In the genomic region with DNA sequence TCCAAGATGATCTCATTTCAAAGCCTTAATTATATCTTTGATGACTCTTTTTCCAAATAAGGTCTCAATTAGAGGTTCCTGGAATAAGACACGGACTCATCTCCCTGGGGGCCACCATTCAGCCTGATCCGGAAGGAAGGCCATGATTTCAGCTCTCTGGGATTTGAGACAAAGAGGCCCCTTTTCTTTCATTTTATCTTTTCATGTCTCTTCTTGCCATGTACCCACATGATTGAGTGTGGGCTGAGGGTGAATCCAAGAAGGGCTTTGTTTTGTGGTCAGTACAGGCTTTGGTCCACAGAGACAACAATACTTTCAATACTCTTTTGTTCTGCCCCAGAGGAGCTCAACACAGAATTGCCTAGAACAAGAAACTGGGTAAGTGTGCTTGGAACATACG, we compare ENCODE assay signal across 20 cellular contexts.
A peak's percentile ranks its signal among the peaks of the same experiment; 100 is the strongest.
DNase-seq lines count a peak whose midpoint lies in the region; ATAC-seq and TF ChIP-seq lines count a peak whose summit lies in the region.
"Had no signal": no experiment of that assay in that cellular context is flagged by ENCODE, and none has a peak within 500 bp of the region (broad histone marks: within the 10 kb centered on the region; RNA-seq: fewer than 3 reads in every experiment).

No MANE protein-coding gene starts in this region.

- H3K27me3 ChIP-seq in HUES48 (ENCODE audit: control insufficient read depth, insufficient read depth, low read length) (no peaks in the 10 kb centered on the region), mammary epithelial cell (ENCODE audit: insufficient read depth, low read length) (no peaks in the 10 kb centered on the region), iPS-18a (ENCODE audit: control insufficient read depth, insufficient read depth, low read length) (no peaks in the 10 kb centered on the region), subcutaneous abdominal adipose tissue (ENCODE audit: control insufficient read depth in 5 of 5, insufficient read depth in 4 of 5, low read length in 5 of 5) (no peaks in the 10 kb centered on the region)
- H3K27me3 ChIP-seq: BLaER1 had no signal

- CTCF ChIA-PET in mammary epithelial cell (lab: Charles Lee; ENCODE audit: low non-redundant PET) = interaction anchor here (0.6 kb wide), 1 partner anchor 210 kb away, joined by 5 read pairs; no protein-coding TSS in a partner anchor

- H3K36me3 ChIP-seq in HUES48 (ENCODE audit: control insufficient read depth, insufficient read depth, low read length) (no peaks in the 10 kb centered on the region), mammary epithelial cell (ENCODE audit: insufficient read depth, low read length) (no peaks in the 10 kb centered on the region), iPS-18a (ENCODE audit: control insufficient read depth, low read depth, low read length) (no peaks in the 10 kb centered on the region), subcutaneous abdominal adipose tissue (ENCODE audit: control insufficient read depth in 5 of 5, insufficient read depth in 5 of 5, low read length in 5 of 5) (no peaks in the 10 kb centered on the region)
- H3K36me3 ChIP-seq: BLaER1, WERI-Rb-1 had no signal

- H3K4me3 ChIP-seq in HUES48 (ENCODE audit: low read depth, low read length) = no peak overlapping the region; the same call in 1 of the 2 replicates
- peak overlapping the region in 1 of 3 experiments; percentile 43 for H3K4me3 ChIP-seq in mammary epithelial cell (replicated peaks in 1 of 3; ENCODE audit: insufficient read depth in 1 of 3, low read depth in 2 of 3, low read length in 3 of 3)
- H3K4me3 ChIP-seq in iPS-18a (ENCODE audit: low read length) = no peak overlapping the region
- no peak overlapping the region for H3K4me3 ChIP-seq in subcutaneous abdominal adipose tissue (ENCODE audit: low read depth in 1 of 5, low read length in 5 of 5)
- H3K4me3 ChIP-seq: BLaER1, GM12878, lung, skin epidermis had no signal

- no peaks in the 10 kb centered on the region for H4K20me1 ChIP-seq in mammary epithelial cell (ENCODE audit: insufficient read depth, low read length)
- H4K20me1 ChIP-seq: BLaER1 had no signal

- peak overlapping the region; percentile 46 for H2AFZ ChIP-seq in mammary epithelial cell (ENCODE audit: low read depth, low read length)

- DNase-seq in mammary epithelial cell (peak; percentile 80), NK-92 (lab: John Stamatoyannopoulos, UW; ENCODE audit: unreplicated experiment) (no peak)
- no peak for DNase-seq in activated CD4-positive, alpha-beta T cell treated with anti-CD3 and anti-CD28 coated beads, Interleukin-2, amount 50 U/mL, for 1 hour
- DNase-seq: activated CD4-positive, alpha-beta memory T cell treated with anti-CD3 and anti-CD28 coated beads, Interleukin-2, amount 10 ng/mL, durations not matched to agents 7 days and 5 days; activated T-cell treated with anti-CD3 and anti-CD28 coated beads, Interleukin-2, amount 50 U/mL, for 24 hours; DMS 273 treated with DMSO at 0.1 percent for 48 hours; GF-D8; immature natural killer cell; naive thymus-derived CD8-positive, alpha-beta T cell; NCI-H2227 treated with DMSO at 0.1 percent for 48 hours; stimulated activated CD4-positive, alpha-beta T cell treated with anti-CD3 and anti-CD28 coated beads, Interleukin-4, amount 100 ng/mL, for 4 hours; WERI-Rb-1 had no signal

- H3K27ac ChIP-seq in HUES48 (ENCODE audit: low read depth, low read length) (peak overlapping the region; percentile 86), mammary epithelial cell (ENCODE audit: insufficient read depth, low read depth, low read length) (peak overlapping the region; percentile 85), iPS-18a (ENCODE audit: low read length) (peak overlapping the region; percentile 82), subcutaneous abdominal adipose tissue (ENCODE audit: low read depth, low read length) (peak overlapping the region; percentile 5)
- H3K27ac ChIP-seq: BLaER1, WERI-Rb-1 had no signal

- peak overlapping the region; percentile 69 for H3K4me2 ChIP-seq in mammary epithelial cell (ENCODE audit: insufficient read depth, low read depth, low read length)
- H3K4me2 ChIP-seq: BLaER1 had no signal

- 0% methylated on average over 2 of the region's 3 CpGs for WGBS in mammary epithelial cell (ENCODE audit: low coverage, missing lambda C conversion rate)

- intact Hi-C loops in mammary epithelial cell (cut with micrococcal nuclease) = loop anchor here (5.0 to 10.0 kb wide), 6 partner anchors 224 to 1676 kb away; a partner anchor contains a TSS

- no peak for ATAC-seq in GM18519 (IDR thresholded peaks at IDR 0.05; ENCODE audit: low FRiP score, unreplicated experiment)
- ATAC-seq: GM12878; naive thymus-derived CD8-positive, alpha-beta T cell had no signal

- in situ Hi-C loops in mammary epithelial cell (cut with MboI; ENCODE audit: low sequenced_read_pairs in 2 of 2) = no loop called here

- H3K79me2 ChIP-seq in mammary epithelial cell (ENCODE audit: insufficient read depth, low read length) = peaks cover 9% of the 10 kb centered on the region

- dilution Hi-C loops in mammary epithelial cell (cut with HindIII; ENCODE audit: low sequenced_read_pairs) = no loop called here

- no TSS peak for BruUV-seq in mammary epithelial cell (replicated peaks; lab: Mats Ljungman, UMichigan)

- no peaks in the 10 kb centered on the region for H3K9me3 ChIP-seq in HUES48 (ENCODE audit: control insufficient read depth, insufficient read depth, low read length)
- no peaks in the 10 kb centered on the region for H3K9me3 ChIP-seq in mammary epithelial cell (replicated peaks; ENCODE audit: insufficient read depth, low read length)
- H3K9me3 ChIP-seq in iPS-18a (ENCODE audit: control insufficient read depth, low read depth, low read length) = no peaks in the 10 kb centered on the region
- H3K9me3 ChIP-seq in subcutaneous abdominal adipose tissue (ENCODE audit: control insufficient read depth in 5 of 5, low read length in 5 of 5) = no peaks in the 10 kb centered on the region
- H3K9me3 ChIP-seq: BLaER1 had no signal

- TF ChIP-seq CTCF in mammary epithelial cell (conservative IDR thresholded peaks at IDR 0.05 in 1 of 2, IDR thresholded peaks at IDR 0.05 in 1 of 2; ENCODE audit: extremely low read depth in 1 of 2, insufficient read depth in 1 of 2, low read depth in 1 of 2, low read length in 2 of 2) = no peak

- H3K9ac ChIP-seq in HUES48 (ENCODE audit: low read depth, low read length) (peak overlapping the region; percentile 46), mammary epithelial cell (ENCODE audit: insufficient read depth, low read length) (peak overlapping the region; percentile 74), iPS-18a (ENCODE audit: low read length) (no peak overlapping the region), subcutaneous abdominal adipose tissue (ENCODE audit: low read length in 5 of 5) (no peak overlapping the region)
- H3K9ac ChIP-seq: BLaER1 had no signal

- H3K4me1 ChIP-seq in HUES48 (ENCODE audit: control insufficient read depth, insufficient read depth, low read length) (peaks cover 33% of the 10 kb centered on the region), mammary epithelial cell (ENCODE audit: insufficient read depth, low read length) (peaks cover 45% of the 10 kb centered on the region), iPS-18a (ENCODE audit: control insufficient read depth, low read depth, low read length) (peaks cover 30% of the 10 kb centered on the region), subcutaneous abdominal adipose tissue (ENCODE audit: control insufficient read depth in 5 of 5, insufficient read depth in 5 of 5, low read length in 5 of 5) (no peaks in the 10 kb centered on the region)
- H3K4me1 ChIP-seq: BLaER1 had no signal

Comparison
In these comparisons a context has a peak if more than half of its experiments do, and no peak if none do; other contexts are left out.
1. H3K27ac ChIP-seq: peak in every context shown above with its lines; median percentile 86 in HUES48; 85 in mammary epithelial cell; 82 in iPS-18a; 5 in subcutaneous abdominal adipose tissue.
2. H3K9ac ChIP-seq: peak in HUES48 (single experiment) and mammary epithelial cell (single experiment); none in iPS-18a (single experiment) and subcutaneous abdominal adipose tissue (0 of 5).